In genomic region chr10:114751856-114752255, GRCh38 we compare ENCODE assay signal across 28 cellular contexts.
DNase-seq lines count a peak whose midpoint lies in the region; ATAC-seq and TF ChIP-seq lines count a peak whose summit lies in the region.
"Had no signal": no experiment of that assay in that cellular context is flagged by ENCODE, and none has a peak within 500 bp of the region (broad histone marks: within the 10 kb centered on the region; RNA-seq: fewer than 3 reads in every experiment).

No MANE protein-coding gene starts in this region.

- peak overlapping the region; percentile 27 for H3K27ac ChIP-seq in rectal smooth muscle tissue (ENCODE audit: low read depth, low read length)
- no peak overlapping the region for H3K27ac ChIP-seq in spleen
- H3K27ac ChIP-seq: esophagus muscularis mucosa, lower lobe of right lung, pancreas, tibial artery had no signal

- H3K4me3 ChIP-seq in epithelial cell of esophagus (ENCODE audit: low read length) (no peak overlapping the region), rectal smooth muscle tissue (ENCODE audit: low read length) (no peak overlapping the region), spleen (no peak overlapping the region)
- H3K4me3 ChIP-seq: esophagus muscularis mucosa, lower lobe of right lung, mucosa of descending colon, pancreas, right atrium auricular region, tibial artery had no signal

- no peak for TF ChIP-seq POLR2A in spleen (IDR thresholded peaks at IDR 0.05)

- intact Hi-C loops in spleen (cut with DNase I; ENCODE audit: low total_unique reads), result no loop called here

- no peaks in the 10 kb centered on the region for H3K4me1 Mint-ChIP-seq in osteocyte (ENCODE audit: unreplicated experiment)
- H3K4me1 Mint-ChIP-seq in stimulated activated memory B cell treated with anti-CD40 and anti-IgM and Interleukin-4, amounts not matched to agents 10 μg/mL and 1 μg/mL and 100 μg/mL, for 72 hours, result no peaks in the 10 kb centered on the region
- H3K4me1 Mint-ChIP-seq: activated T-helper 17 cell treated with anti-CD3 and anti-CD28 coated beads, Interleukin-2, amount 50 U/mL, for 72 hours had no signal

- H3K4me1 ChIP-seq in rectal smooth muscle tissue (ENCODE audit: control insufficient read depth, insufficient read depth, low read length) (peaks cover 3% of the 10 kb centered on the region), spleen (peaks cover 0 to 3% (median 0%) of the 10 kb centered on the region in 6 donors)
- H3K4me1 ChIP-seq: lower lobe of right lung, pancreas had no signal

- no peaks in the 10 kb centered on the region for H3K27me3 Mint-ChIP-seq in osteocyte (ENCODE audit: unreplicated experiment)
- H3K27me3 Mint-ChIP-seq in stimulated activated memory B cell treated with anti-CD40 and anti-IgM and Interleukin-4, amounts not matched to agents 10 μg/mL and 1 μg/mL and 100 μg/mL, for 72 hours, result peaks cover 42% of the 10 kb centered on the region

- H3K9me3 ChIP-seq in spleen, result no peaks in the 10 kb centered on the region
- H3K9me3 ChIP-seq: esophagus muscularis mucosa, lower lobe of right lung, mucosa of descending colon, pancreas, right atrium auricular region, tibial artery had no signal

- DNase-seq in GM04504 (ENCODE audit: low read depth) (peak; percentile 28), RKO (ENCODE audit: low spot score) (peak; percentile 42), epithelial cell of esophagus (ENCODE audit: low read depth) (peak; percentile 83), osteocyte (ENCODE audit: extremely low spot score, unreplicated experiment) (no peak), spleen (no peak), NCI-H1694 treated with DMSO at 0.1 percent for 48 hours (lab: John Stamatoyannopoulos, UW) (no peak)
- DNase-seq: activated CD4-positive, alpha-beta T cell treated with anti-CD3 and anti-CD28 coated beads, Interleukin-2, amount 50 U/mL, for 1 hour; effector memory CD4-positive, alpha-beta T cell; KG1; kidney; lower lobe of right lung; mucosa of descending colon; NCI-H146; NCI-H748 treated with DMSO at 0.1 percent for 48 hours; pancreas; stimulated activated CD4-positive, alpha-beta T cell treated with anti-CD3 and anti-CD28 coated beads, Interleukin-12 subunit alpha, Interleukin-12 subunit beta, amount 100 ng/mL, for 4 hours; stimulated activated CD4-positive, alpha-beta T cell treated with anti-CD3 and anti-CD28 coated beads, Interleukin-4, amount 100 ng/mL, for 24 hours; stimulated activated naive CD8-positive, alpha-beta T cell treated with anti-CD3 and anti-CD28 coated beads, Interleukin-15, Interleukin-2, amounts not matched to agents 100 U/mL and 50 U/mL, for 24 hours; T-helper 9 cell; tibial artery had no signal

- H3K9me3 Mint-ChIP-seq in osteocyte (ENCODE audit: unreplicated experiment), result no peaks in the 10 kb centered on the region
- peaks cover 4% of the 10 kb centered on the region for H3K9me3 Mint-ChIP-seq in stimulated activated memory B cell treated with anti-CD40 and anti-IgM and Interleukin-4, amounts not matched to agents 10 μg/mL and 1 μg/mL and 100 μg/mL, for 72 hours
- H3K9me3 Mint-ChIP-seq: activated T-helper 17 cell treated with anti-CD3 and anti-CD28 coated beads, Interleukin-2, amount 50 U/mL, for 72 hours; nephron had no signal

- H3K27ac Mint-ChIP-seq in osteocyte (ENCODE audit: unreplicated experiment), result no peak overlapping the region
- H3K27ac Mint-ChIP-seq in stimulated activated memory B cell treated with anti-CD40 and anti-IgM and Interleukin-4, amounts not matched to agents 10 μg/mL and 1 μg/mL and 100 μg/mL, for 72 hours, result no peak overlapping the region
- H3K27ac Mint-ChIP-seq: activated naive CD8-positive, alpha-beta T cell; activated T-helper 17 cell treated with anti-CD3 and anti-CD28 coated beads, Interleukin-2, amount 50 U/mL, for 72 hours; nephron had no signal

- no peaks in the 10 kb centered on the region for H3K36me3 Mint-ChIP-seq in osteocyte (ENCODE audit: unreplicated experiment)
- H3K36me3 Mint-ChIP-seq in stimulated activated memory B cell treated with anti-CD40 and anti-IgM and Interleukin-4, amounts not matched to agents 10 μg/mL and 1 μg/mL and 100 μg/mL, for 72 hours, result no peaks in the 10 kb centered on the region

- WGBS in spleen, 5 donors, result 89 to 94% (median 92%) methylated on average over 3 of the region's 3 CpGs

- H3K27me3 ChIP-seq in rectal smooth muscle tissue (ENCODE audit: control insufficient read depth, insufficient read depth, low read length), result no peaks in the 10 kb centered on the region
- H3K27me3 ChIP-seq in spleen (replicated peaks in 1 of 7), result peaks cover 0 to 10% (median 0%) of the 10 kb centered on the region in 7 donors
- H3K27me3 ChIP-seq: pancreas, right atrium auricular region, tibial artery had no signal

- no peak overlapping the region for H3K9ac ChIP-seq in rectal smooth muscle tissue (ENCODE audit: low read length)

- H3K4me3 Mint-ChIP-seq in osteocyte (ENCODE audit: unreplicated experiment), result no peak overlapping the region
- no peak overlapping the region for H3K4me3 Mint-ChIP-seq in stimulated activated memory B cell treated with anti-CD40 and anti-IgM and Interleukin-4, amounts not matched to agents 10 μg/mL and 1 μg/mL and 100 μg/mL, for 72 hours
- H3K4me3 Mint-ChIP-seq: activated naive CD8-positive, alpha-beta T cell; activated T-helper 17 cell treated with anti-CD3 and anti-CD28 coated beads, Interleukin-2, amount 50 U/mL, for 72 hours; nephron had no signal

- H3K36me3 ChIP-seq in rectal smooth muscle tissue (ENCODE audit: control insufficient read depth, insufficient read depth, low read length) (no peaks in the 10 kb centered on the region), spleen (no peaks in the 10 kb centered on the region)
- H3K36me3 ChIP-seq: esophagus muscularis mucosa, lower lobe of right lung, pancreas, right atrium auricular region, tibial artery had no signal

- no peak for TF ChIP-seq CTCF in epithelial cell of esophagus (IDR thresholded peaks at IDR 0.05; ENCODE audit: insufficient read depth, low read depth, low read length, missing control alignments)
- TF ChIP-seq CTCF in osteocyte (IDR thresholded peaks at IDR 0.05), result no peak
- no peak for TF ChIP-seq CTCF in spleen (IDR thresholded peaks at IDR 0.05 in 8 of 11, conservative IDR thresholded peaks at IDR 0.05 in 3 of 11)

- no peak for ATAC-seq in stimulated activated memory B cell treated with anti-CD40 and anti-IgM and Interleukin-4, amounts not matched to agents 10 μg/mL and 1 μg/mL and 100 μg/mL, for 72 hours
- ATAC-seq: activated T-helper 17 cell treated with anti-CD3 and anti-CD28 coated beads, Interleukin-2, amount 50 U/mL, for 72 hours; lower lobe of right lung; mucosa of descending colon; pancreas; Right ventricle myocardium inferior; stimulated activated naive CD8-positive, alpha-beta T cell treated with anti-CD3 and anti-CD28 coated beads, Interleukin-15, Interleukin-2, amounts not matched to agents 100 U/mL and 50 U/mL, for 24 hours had no signal

Comparison
In these comparisons a context has a peak if more than half of its experiments do, and no peak if none do; other contexts are left out.
1. DNase-seq: peak in GM04504 (single experiment), RKO (single experiment) and epithelial cell of esophagus (single experiment); none in osteocyte (single experiment), spleen (single experiment) and NCI-H1694 treated with DMSO at 0.1 percent for 48 hours (single experiment).